ENCODE assay signal across 7 cellular contexts in the genomic region with DNA sequence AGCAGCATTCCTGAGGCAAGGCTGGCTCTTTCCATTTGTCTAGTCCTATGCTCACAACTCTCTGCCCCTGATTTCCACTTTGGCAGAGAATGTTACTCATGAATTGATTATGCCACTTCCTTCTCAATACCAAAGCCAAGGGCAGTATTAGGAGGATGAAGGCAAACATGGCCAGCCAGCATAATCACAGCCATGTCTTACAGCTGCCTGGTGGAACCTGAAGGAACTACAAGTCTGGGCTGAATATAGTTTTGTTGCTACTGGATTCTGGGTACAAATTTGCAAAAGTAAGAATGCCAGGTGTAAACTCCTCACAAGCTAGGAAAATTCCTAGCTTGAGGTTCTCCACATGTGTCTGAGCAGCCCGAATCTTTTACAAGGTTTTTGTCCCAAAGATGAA. TPM values are rescaled to one million over a fixed set of nuclear protein-coding genes. Genes with fewer than 3 reads are reported as not detected.
DNase-seq lines count a peak whose midpoint lies in the region; ATAC-seq and TF ChIP-seq lines count a peak whose summit lies in the region.

No MANE protein-coding gene starts in this region.

- no peak for TF ChIP-seq EP300 in Ishikawa (IDR thresholded peaks at IDR 0.05; ENCODE audit: borderline replicate concordance)

- peak overlapping the region in 1 of 3 experiments; percentile 76 for H3K4me3 Mint-ChIP-seq in nephron

- DNase-seq in ELR (ENCODE audit: low read depth): peak; percentile 39
- peak in 1 of 4 donors; percentile 20 for DNase-seq in body of pancreas
- no peak for DNase-seq in GM19238 (ENCODE audit: insufficient read length, low spot score)
- no peak for DNase-seq in C1 segment of cervical spinal cord (lab: John Stamatoyannopoulos, UW)

- no peaks in the 10 kb centered on the region for H3K27me3 ChIP-seq in body of pancreas

- no peak overlapping the region for H3K4me3 ChIP-seq in body of pancreas

- H3K4me1 Mint-ChIP-seq in nephron: peaks cover 32% of the 10 kb centered on the region

- TF ChIP-seq RAD21 in Ishikawa (IDR thresholded peaks at IDR 0.05; ENCODE audit: low read depth): 0 out of 2 replicates have a peak, but pooled peaks have one; percentile 5

- H3K36me3 Mint-ChIP-seq in nephron (ENCODE audit: low read depth): peaks cover 37% of the 10 kb centered on the region

- H3K27ac ChIP-seq in body of pancreas: no peak overlapping the region

- no peaks in the 10 kb centered on the region for H3K36me3 ChIP-seq in body of pancreas (replicated peaks in 1 of 2; ENCODE audit: insufficient read depth in 1 of 2, low read depth in 2 of 2)

- peak overlapping the region in 2 of 3 experiments; percentile 13 to 82 for H3K27ac Mint-ChIP-seq in nephron

- intact Hi-C loops in body of pancreas (cut with DNase I): no loop called here

- no peaks in the 10 kb centered on the region for H3K9me3 ChIP-seq in body of pancreas

- no peak for TF ChIP-seq POLR2A in body of pancreas (IDR thresholded peaks at IDR 0.05)

- peak in 5 of 7 experiments; percentile 20 to 44 (median 38) for TF ChIP-seq CTCF in body of pancreas (IDR thresholded peaks at IDR 0.05)
- peak in 1 of 3 experiments; percentile 36 for TF ChIP-seq CTCF in nephron (IDR thresholded peaks at IDR 0.05; ENCODE audit: unreplicated experiment in 3 of 3)

- H3K9me3 Mint-ChIP-seq in nephron: no peaks in the 10 kb centered on the region

- WGBS in body of pancreas, 2 donors: 78 to 85% methylated on average over 1 of the region's 1 CpG

- H3K4me1 ChIP-seq in body of pancreas: peaks cover 23% of the 10 kb centered on the region

- ATAC-seq in body of pancreas (no peak), GM18867 (IDR thresholded peaks at IDR 0.05; ENCODE audit: unreplicated experiment) (no peak)

- peaks cover 3% of the 10 kb centered on the region for H3K27me3 Mint-ChIP-seq in nephron (ENCODE audit: low read depth)

TF ChIP-seq in Ishikawa, 13 proteins besides CTCF, POLR2A, EP300 and RAD21:
- TF ChIP-seq CREB1 (IDR thresholded peaks at IDR 0.05; ENCODE audit: low read depth): no peak
- no peak for TF ChIP-seq EGR1 (IDR thresholded peaks at IDR 0.05)
- TF ChIP-seq, protein P1, sequence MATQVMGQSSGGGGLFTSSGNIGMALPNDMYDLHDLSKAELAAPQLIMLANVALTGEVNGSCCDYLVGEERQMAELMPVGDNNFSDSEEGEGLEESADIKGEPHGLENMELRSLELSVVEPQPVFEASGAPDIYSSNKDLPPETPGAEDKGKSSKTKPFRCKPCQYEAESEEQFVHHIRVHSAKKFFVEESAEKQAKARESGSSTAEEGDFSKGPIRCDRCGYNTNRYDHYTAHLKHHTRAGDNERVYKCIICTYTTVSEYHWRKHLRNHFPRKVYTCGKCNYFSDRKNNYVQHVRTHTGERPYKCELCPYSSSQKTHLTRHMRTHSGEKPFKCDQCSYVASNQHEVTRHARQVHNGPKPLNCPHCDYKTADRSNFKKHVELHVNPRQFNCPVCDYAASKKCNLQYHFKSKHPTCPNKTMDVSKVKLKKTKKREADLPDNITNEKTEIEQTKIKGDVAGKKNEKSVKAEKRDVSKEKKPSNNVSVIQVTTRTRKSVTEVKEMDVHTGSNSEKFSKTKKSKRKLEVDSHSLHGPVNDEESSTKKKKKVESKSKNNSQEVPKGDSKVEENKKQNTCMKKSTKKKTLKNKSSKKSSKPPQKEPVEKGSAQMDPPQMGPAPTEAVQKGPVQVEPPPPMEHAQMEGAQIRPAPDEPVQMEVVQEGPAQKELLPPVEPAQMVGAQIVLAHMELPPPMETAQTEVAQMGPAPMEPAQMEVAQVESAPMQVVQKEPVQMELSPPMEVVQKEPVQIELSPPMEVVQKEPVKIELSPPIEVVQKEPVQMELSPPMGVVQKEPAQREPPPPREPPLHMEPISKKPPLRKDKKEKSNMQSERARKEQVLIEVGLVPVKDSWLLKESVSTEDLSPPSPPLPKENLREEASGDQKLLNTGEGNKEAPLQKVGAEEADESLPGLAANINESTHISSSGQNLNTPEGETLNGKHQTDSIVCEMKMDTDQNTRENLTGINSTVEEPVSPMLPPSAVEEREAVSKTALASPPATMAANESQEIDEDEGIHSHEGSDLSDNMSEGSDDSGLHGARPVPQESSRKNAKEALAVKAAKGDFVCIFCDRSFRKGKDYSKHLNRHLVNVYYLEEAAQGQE (IDR thresholded peaks at IDR 0.05; ENCODE audit: low read depth): no peak
- TF ChIP-seq MAX (IDR thresholded peaks at IDR 0.05): no peak
- no peak for TF ChIP-seq USF1 (IDR thresholded peaks at IDR 0.05)
- TF ChIP-seq NFIC (IDR thresholded peaks at IDR 0.05): no peak

RNA-seq across cellular contexts. Expression of gene SIL1, which starts 4.2 kb away (rescaled TPM):
- 100 to 1,000 TPM in 1 of 2 donors, 10 to 100 TPM in 1; 57.6 to 124 TPM for total RNA-seq in body of pancreas
